31 cellular contexts compared by ENCODE assay signal in the genomic region with DNA sequence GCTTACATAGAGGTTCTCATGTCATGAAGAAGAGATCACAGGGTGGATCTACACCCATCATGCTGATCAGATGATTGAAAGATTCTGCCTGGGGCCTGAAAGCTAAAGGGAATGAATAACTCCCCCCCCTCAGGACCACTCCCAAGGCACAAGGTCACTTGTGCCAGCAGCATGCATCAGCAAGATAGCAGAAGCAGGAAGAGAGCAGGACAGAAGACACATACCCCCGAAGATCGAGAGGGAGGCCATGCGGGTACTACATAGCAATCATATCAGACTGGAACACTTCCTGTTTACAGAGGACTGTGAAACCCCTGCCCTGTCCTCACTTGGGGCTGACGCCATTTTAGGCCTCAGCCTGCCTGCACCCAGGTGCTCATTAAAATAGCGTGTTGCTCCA.
"Had no signal": no experiment of that assay in that cellular context is flagged by ENCODE, and none has a peak within 500 bp of the region (broad histone marks: within the 10 kb centered on the region; RNA-seq: fewer than 3 reads in every experiment).

No MANE protein-coding gene starts in this region.

- H3K4me1 ChIP-seq: esophagus muscularis mucosa, foreskin keratinocyte, gastrocnemius medialis had no signal

- H3K36me3 ChIP-seq: brain microvascular endothelial cell, esophagus muscularis mucosa, gastrocnemius medialis, heart left ventricle had no signal

- DNase-seq: activated CD4-positive, alpha-beta memory T cell treated with anti-CD3 and anti-CD28 coated beads, Interleukin-2, amount 10 ng/mL, durations not matched to agents 7 days and 5 days; activated CD4-positive, alpha-beta T cell treated with anti-CD3 and anti-CD28 coated beads for 4 hours; activated CD4-positive, alpha-beta T cell treated with anti-CD3 and anti-CD28 coated beads, Interleukin-2, amount 10 ng/mL, durations not matched to agents 7 days and 5 days; activated CD4-positive, alpha-beta T cell treated with anti-CD3 and anti-CD28 coated beads, Interleukin-2, amount 50 U/mL, for 4 hours; activated CD4-positive, CD25-positive, alpha-beta regulatory T cell; activated CD4-positive, CD25-positive, alpha-beta regulatory T cell treated with anti-CD3 and anti-CD28 coated beads, Interleukin-2, amount 50 U/mL, for 72 hours; activated CD8-positive, alpha-beta memory T cell treated with anti-CD3 and anti-CD28 coated beads, Interleukin-2, amount 50 U/mL, for 48 hours; activated gamma-delta T cell; activated naive CD4-positive, alpha-beta T cell; activated naive CD4-positive, alpha-beta T cell treated with anti-CD3 and anti-CD28 coated beads, Interleukin-2, amount 10 ng/mL, durations not matched to agents 7 days and 5 days; activated naive CD8-positive, alpha-beta T cell treated with anti-CD3 and anti-CD28 coated beads, Interleukin-2, amount 10 ng/mL, durations not matched to agents 7 days and 5 days; activated T-cell treated with anti-CD3 and anti-CD28 coated beads for 4 hours; activated T-cell treated with anti-CD3 and anti-CD28 coated beads, Interleukin-2, amount 50 U/mL, for 24 hours; activated T-cell treated with anti-CD3 and anti-CD28 coated beads, Interleukin-2, amount 50 U/mL, for 72 hours; brain microvascular endothelial cell; cortex of kidney; dermis blood vessel endothelial cell; effector CD4-positive, alpha-beta T cell; effector memory CD8-positive, alpha-beta T cell; erythroblast; foreskin keratinocyte; gastrocnemius medialis; glutamatergic neuron; heart left ventricle; T-helper 1 cell; T-helper 17 cell; T1000 had no signal

- H3K27me3 ChIP-seq: brain microvascular endothelial cell, esophagus muscularis mucosa, foreskin keratinocyte, gastrocnemius medialis, heart left ventricle had no signal

- H3K4me3 ChIP-seq: esophagus muscularis mucosa, gastrocnemius medialis, heart left ventricle had no signal

- FAIRE-seq: astrocyte, colon had no signal

- H3K27ac ChIP-seq: brain microvascular endothelial cell, esophagus muscularis mucosa, foreskin keratinocyte, gastrocnemius medialis, heart left ventricle had no signal

- H3K9me3 ChIP-seq: gastrocnemius medialis had no signal

- ATAC-seq: activated naive CD4-positive, alpha-beta T cell treated with anti-CD3 and anti-CD28 coated beads, Interleukin-2, amount 50 U/mL, for 72 hours; activated T-cell treated with anti-CD3 and anti-CD28 coated beads, Interleukin-2, amount 50 U/mL, for 72 hours; effector memory CD8-positive, alpha-beta T cell; foreskin keratinocyte; gastrocnemius medialis; heart left ventricle; T-helper 17 cell had no signal
